16 cellular contexts compared by ENCODE assay signal in the genomic region with DNA sequence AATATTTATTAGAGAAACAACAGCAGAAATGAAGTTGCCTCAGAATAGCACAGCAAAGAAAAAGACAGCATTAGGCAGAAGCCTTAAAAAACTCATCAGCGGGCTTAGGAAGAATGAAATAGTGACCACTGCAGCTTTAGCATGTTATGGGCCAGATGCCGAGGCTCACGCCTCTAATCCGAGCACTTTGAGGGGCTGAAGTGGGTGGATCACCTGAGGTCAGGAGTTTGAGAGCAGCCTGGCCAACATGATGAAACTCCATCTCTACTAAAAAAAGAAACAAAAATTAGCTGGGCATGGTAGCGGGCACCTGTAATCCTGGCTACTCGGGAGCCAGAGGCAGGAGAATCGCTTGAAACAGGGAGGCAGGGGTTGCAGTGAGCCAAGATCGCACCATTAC. TPM values are rescaled to one million over a fixed set of nuclear protein-coding genes. Genes with fewer than 3 reads are reported as not detected.
DNase-seq lines count a peak whose midpoint lies in the region; ATAC-seq and TF ChIP-seq lines count a peak whose summit lies in the region.
"Had no signal": no experiment of that assay in that cellular context is flagged by ENCODE, and none has a peak within 500 bp of the region (broad histone marks: within the 10 kb centered on the region; RNA-seq: fewer than 3 reads in every experiment).

No MANE protein-coding gene starts in this region.

- H4K20me1 ChIP-seq in OCI-LY3 (ENCODE audit: insufficient read depth, low read length) = peaks cover 3% of the 10 kb centered on the region; the same call in 1 of the 2 replicates

- H3K79me2 ChIP-seq in OCI-LY3 (ENCODE audit: low read length) = peaks cover 46% of the 10 kb centered on the region

- TF ChIP-seq POLR2A in breast epithelium (IDR thresholded peaks at IDR 0.05) = no peak

- H3K4me1 Mint-ChIP-seq in MCF 10A (ENCODE audit: insufficient read depth, unreplicated experiment) = no peaks in the 10 kb centered on the region
- H3K4me1 Mint-ChIP-seq in memory B cell = peaks cover 38% of the 10 kb centered on the region

- H3K4me2 ChIP-seq in OCI-LY3 (ENCODE audit: low read length) = peak overlapping the region; percentile 68

- POLR2A ChIA-PET in MCF 10A (lab: Yijun Ruan, JAX) = no interaction called here

- H3K4me3 Mint-ChIP-seq in MCF 10A (ENCODE audit: unreplicated experiment) = no peak overlapping the region
- peak overlapping the region; percentile 79 for H3K4me3 Mint-ChIP-seq in memory B cell

- no peaks in the 10 kb centered on the region for H3K4me1 ChIP-seq in breast epithelium
- H3K4me1 ChIP-seq in OCI-LY3 (ENCODE audit: low read length) = peaks cover 37% of the 10 kb centered on the region
- no peaks in the 10 kb centered on the region for H3K4me1 ChIP-seq in effector memory CD4-positive, alpha-beta T cell (ENCODE audit: control insufficient read depth, insufficient read depth, low read length, poor library complexity, severe bottlenecking)
- H3K4me1 ChIP-seq: HAP-1 had no signal

- H3K36me3 Mint-ChIP-seq in MCF 10A (ENCODE audit: insufficient read depth, unreplicated experiment) = no peaks in the 10 kb centered on the region
- H3K36me3 Mint-ChIP-seq in memory B cell = peaks cover 16% of the 10 kb centered on the region

- H3K27me3 ChIP-seq in breast epithelium (no peaks in the 10 kb centered on the region), OCI-LY3 (ENCODE audit: low read depth, low read length) (no peaks in the 10 kb centered on the region)
- H3K27me3 ChIP-seq in effector memory CD4-positive, alpha-beta T cell (replicated peaks; ENCODE audit: control insufficient read depth, insufficient read depth, low read length, poor library complexity, severe bottlenecking) = no peaks in the 10 kb centered on the region

- H3K9me3 Mint-ChIP-seq in MCF 10A (ENCODE audit: unreplicated experiment) (no peaks in the 10 kb centered on the region), memory B cell (no peaks in the 10 kb centered on the region)

- ATAC-seq in memory B cell (ENCODE audit: low read depth) (no peak), HG02852 (IDR thresholded peaks at IDR 0.05; ENCODE audit: unreplicated experiment) (no peak)

- DNase-seq in MCF 10A (ENCODE audit: unreplicated experiment) (no peak), breast epithelium (ENCODE audit: low spot score in 2 of 2) (no peak), memory B cell (ENCODE audit: low spot score in 2 of 2) (no peak), HuH-7.5 (ENCODE audit: low spot score) (no peak), HCEC 1CT (no peak)
- no peak for DNase-seq in effector memory CD4-positive, alpha-beta T cell
- DNase-seq: 8988T, KBM-7, NCI-H1048, NCI-H2227 treated with DMSO at 0.1 percent for 48 hours, NCI-H69, SHP77 treated with DMSO at 0.1 percent for 48 hours had no signal

- CTCF ChIA-PET in MCF 10A (lab: Yijun Ruan, JAX) = interaction anchor here (0.6 kb wide), 1 partner anchor 42 kb away, joined by 6 read pairs; no protein-coding TSS in a partner anchor

- H3K36me3 ChIP-seq in breast epithelium (no peaks in the 10 kb centered on the region), OCI-LY3 (replicated peaks; ENCODE audit: low read depth, low read length) (peaks cover 5% of the 10 kb centered on the region)
- H3K36me3 ChIP-seq in effector memory CD4-positive, alpha-beta T cell (ENCODE audit: control insufficient read depth, insufficient read depth, low read length) = no peaks in the 10 kb centered on the region
- H3K36me3 ChIP-seq: HAP-1 had no signal

- H3K4me3 ChIP-seq in breast epithelium (no peak overlapping the region), OCI-LY3 (ENCODE audit: low read length) (peak overlapping the region; percentile 53; the same call in 1 of the 2 replicates)
- no peak overlapping the region for H3K4me3 ChIP-seq in effector memory CD4-positive, alpha-beta T cell (ENCODE audit: insufficient read depth, low read depth, low read length, poor library complexity, severe bottlenecking)
- H3K4me3 ChIP-seq: HAP-1 had no signal

- H3K27ac Mint-ChIP-seq in MCF 10A (ENCODE audit: low read depth, unreplicated experiment) = peak overlapping the region; percentile 73
- H3K27ac Mint-ChIP-seq in memory B cell = peak overlapping the region; percentile 92

- H2AFZ ChIP-seq in OCI-LY3 (ENCODE audit: low read depth, low read length) = no peak overlapping the region

- H3K9me3 ChIP-seq in breast epithelium = no peaks in the 10 kb centered on the region
- H3K9me3 ChIP-seq in OCI-LY3 (ENCODE audit: insufficient read depth, low read length) = no peaks in the 10 kb centered on the region
- no peaks in the 10 kb centered on the region for H3K9me3 ChIP-seq in effector memory CD4-positive, alpha-beta T cell (ENCODE audit: control insufficient read depth, low read length)
- H3K9me3 ChIP-seq: HAP-1 had no signal

- intact Hi-C loops in MCF 10A (cut with micrococcal nuclease) (no loop called here), breast epithelium (cut with DNase I; ENCODE audit: low total_unique reads) (no loop called here)

- H3K27me3 Mint-ChIP-seq in MCF 10A (ENCODE audit: insufficient read depth, unreplicated experiment) = no peaks in the 10 kb centered on the region
- no peaks in the 10 kb centered on the region for H3K27me3 Mint-ChIP-seq in memory B cell

- H3K9ac ChIP-seq in OCI-LY3 (ENCODE audit: low read length) = no peak overlapping the region

- H3K27ac ChIP-seq in breast epithelium (no peak overlapping the region), OCI-LY3 (ENCODE audit: low read length) (peak overlapping the region; percentile 70)
- no peak overlapping the region for H3K27ac ChIP-seq in effector memory CD4-positive, alpha-beta T cell (ENCODE audit: insufficient read depth, low read length, poor library complexity, severe bottlenecking)
- H3K27ac ChIP-seq: C4-2B had no signal

- BruUV-seq in MCF 10A (replicated peaks; lab: Mats Ljungman, UMichigan) = no TSS peak

- TF ChIP-seq CTCF in MCF 10A (IDR thresholded peaks at IDR 0.05; ENCODE audit: unreplicated experiment) (no peak), breast epithelium (IDR thresholded peaks at IDR 0.05) (no peak), OCI-LY3 (IDR thresholded peaks at IDR 0.05; ENCODE audit: low read depth, low read length) (no peak)

RNA-seq across cellular contexts. Expression of a gene that starts 32.4 kb away (rescaled TPM):
- 56.9 and 57.7 TPM in 2 replicates for total RNA-seq in MCF 10A (2022)
- 1 to 10 TPM; 2.1 to 9.5 (median 4.7) TPM for total RNA-seq in breast epithelium
